In genomic region chr13:113150545-113151365, GRCh38 we compare ENCODE assay signal across 1 cellular context.
TF ChIP-seq lines count a peak whose summit lies in the region.

No MANE protein-coding gene starts in this region.

TF ChIP-seq in HepG2, 621 proteins besides CTCF, POLR2A, EP300 and RAD21 (continued from another document and continues in another):
- TF ChIP-seq USF2 (IDR thresholded peaks at IDR 0.05; ENCODE audit: low read depth, low read length) (0 out of 2 replicates have a peak, but pooled peaks have one; percentile 4), USF2 (CRISPR knock-in tag; IDR thresholded peaks at IDR 0.05; ENCODE audit: borderline replicate concordance) (peak; percentile 24; the same call in 1 of the 2 replicates), GATA4 (IDR thresholded peaks at IDR 0.05; ENCODE audit: borderline replicate concordance, low read depth) (no peak), MEIS1 (CRISPR knock-in tag; IDR thresholded peaks at IDR 0.05; ENCODE audit: borderline replicate concordance) (0 out of 2 replicates have a peak, but pooled peaks have one; percentile 13), ZNF318 (CRISPR knock-in tag; IDR thresholded peaks at IDR 0.05) (no peak), ZNF775 (CRISPR knock-in tag; IDR thresholded peaks at IDR 0.05; ENCODE audit: borderline replicate concordance) (no peak), ZNF782 (CRISPR knock-in tag; IDR thresholded peaks at IDR 0.05; ENCODE audit: borderline replicate concordance) (no peak), ZNF777 (CRISPR knock-in tag; IDR thresholded peaks at IDR 0.05) (no peak), ZNF629 (CRISPR knock-in tag; conservative IDR thresholded peaks at IDR 0.05) (no peak), ZNF644 (CRISPR knock-in tag; IDR thresholded peaks at IDR 0.05; ENCODE audit: low read depth) (no peak), ZNF674 (CRISPR knock-in tag; IDR thresholded peaks at IDR 0.05; ENCODE audit: low read depth) (no peak), BRF2 (CRISPR knock-in tag; IDR thresholded peaks at IDR 0.05) (no peak), ATF5 (CRISPR knock-in tag; IDR thresholded peaks at IDR 0.05; ENCODE audit: low read depth) (no peak), ZSCAN30 (CRISPR knock-in tag; IDR thresholded peaks at IDR 0.05) (no peak), MED13 (CRISPR knock-in tag; IDR thresholded peaks at IDR 0.05) (peak; percentile 50; the same call in 1 of the 2 replicates), ZNF225 (CRISPR knock-in tag; IDR thresholded peaks at IDR 0.05) (no peak), TBX2 (CRISPR knock-in tag; IDR thresholded peaks at IDR 0.05; ENCODE audit: borderline replicate concordance) (0 out of 2 replicates have a peak, but pooled peaks have one; percentile 9), STAT6 (CRISPR knock-in tag; IDR thresholded peaks at IDR 0.05; ENCODE audit: borderline replicate concordance) (no peak), GTF2F1 (IDR thresholded peaks at IDR 0.05; ENCODE audit: low read length) (no peak), ZBTB42 (CRISPR knock-in tag; IDR thresholded peaks at IDR 0.05) (0 out of 2 replicates have a peak, but pooled peaks have one; percentile 60), FOSL2 (CRISPR knock-in tag; IDR thresholded peaks at IDR 0.05) (no peak), ZNF609 (CRISPR knock-in tag; IDR thresholded peaks at IDR 0.05; ENCODE audit: borderline replicate concordance) (no peak), CSRNP1 (CRISPR knock-in tag; IDR thresholded peaks at IDR 0.05) (no peak), TARDBP (CRISPR knock-in tag; IDR thresholded peaks at IDR 0.05) (no peak), ZBTB8A (CRISPR knock-in tag; IDR thresholded peaks at IDR 0.05; ENCODE audit: borderline replicate concordance, low read depth) (no peak), ZNF3 (CRISPR knock-in tag; IDR thresholded peaks at IDR 0.05) (no peak), SMAD1 (CRISPR knock-in tag; IDR thresholded peaks at IDR 0.05; ENCODE audit: borderline replicate concordance, low read depth) (no peak), DBP (CRISPR knock-in tag; IDR thresholded peaks at IDR 0.05; ENCODE audit: not compliant biosample characterization) (no peak), ZBTB37 (CRISPR knock-in tag; IDR thresholded peaks at IDR 0.05) (no peak), ZNF121 (CRISPR knock-in tag; IDR thresholded peaks at IDR 0.05) (0 out of 2 replicates have a peak, but pooled peaks have one; percentile 13)
